ENCODE assay signal across 23 cellular contexts in genomic region chr10:59563506-59563905, GRCh38.
"Had no signal": no experiment of that assay in that cellular context is flagged by ENCODE, and none has a peak within 500 bp of the region (broad histone marks: within the 10 kb centered on the region; RNA-seq: fewer than 3 reads in every experiment).

No MANE protein-coding gene starts in this region.

- H3K27ac Mint-ChIP-seq: activated B cell treated with CpG ODN at 0.5 μM for 24 hours; activated CD4-positive, alpha-beta T cell treated with anti-CD3 and anti-CD28 coated beads, Interleukin-2, amount 10 ng/mL, durations not matched to agents 24 days and 14 days; activated CD8-positive, alpha-beta memory T cell treated with anti-CD3 and anti-CD28 coated beads, Interleukin-2, amount 10 ng/mL, durations not matched to agents 7 days and 5 days; activated naive CD4-positive, alpha-beta T cell treated with anti-CD3 and anti-CD28 coated beads for 36 hours; activated naive CD8-positive, alpha-beta T cell; T-helper 17 cell had no signal

- H3K4me1 ChIP-seq: Peyer's patch, SJSA1 had no signal

- H3K27ac ChIP-seq: brain microvascular endothelial cell, cardiac muscle cell, Peyer's patch, SJSA1 had no signal

- ATAC-seq: activated CD8-positive, alpha-beta memory T cell treated with anti-CD3 and anti-CD28 coated beads, Interleukin-2, amount 10 ng/mL, durations not matched to agents 7 days and 5 days; activated T-cell treated with anti-CD3 and anti-CD28 coated beads, Interleukin-2, amount 50 U/mL, for 4 hours; T-helper 17 cell had no signal

- H3K36me3 Mint-ChIP-seq: activated CD8-positive, alpha-beta memory T cell treated with anti-CD3 and anti-CD28 coated beads, Interleukin-2, amount 10 ng/mL, durations not matched to agents 7 days and 5 days; activated naive CD8-positive, alpha-beta T cell had no signal

- H3K36me3 ChIP-seq: brain microvascular endothelial cell, cardiac muscle cell, Peyer's patch, SJSA1 had no signal

- H3K4me3 ChIP-seq: cardiac muscle cell, Peyer's patch, SJSA1 had no signal

- DNase-seq: activated B cell treated with CpG ODN at 0.5 μM for 24 hours; activated CD4-positive, alpha-beta T cell treated with anti-CD3 and anti-CD28 coated beads for 1 hour; activated CD4-positive, alpha-beta T cell treated with anti-CD3 and anti-CD28 coated beads, Interleukin-2, amount 10 ng/mL, durations not matched to agents 24 days and 14 days; activated CD4-positive, alpha-beta T cell treated with anti-CD3 and anti-CD28 coated beads, Interleukin-2, amount 50 U/mL, for 48 hours; activated CD8-positive, alpha-beta memory T cell treated with anti-CD3 and anti-CD28 coated beads, Interleukin-2, amount 10 ng/mL, durations not matched to agents 7 days and 5 days; activated effector memory CD4-positive, alpha-beta T cell treated with anti-CD3 and anti-CD28 coated beads, Interleukin-2, amount 50 U/mL, for 16 hours; activated naive CD4-positive, alpha-beta T cell treated with anti-CD3 and anti-CD28 coated beads for 36 hours; activated T-cell treated with anti-CD3 and anti-CD28 coated beads, Interleukin-2, amount 50 U/mL, for 4 hours; brain microvascular endothelial cell; Kasumi-1; NCI-H1105 treated with DMSO at 0.1 percent for 48 hours; NCI-H1436 treated with DMSO at 0.1 percent for 48 hours; NCI-H187; NCI-H2081; NCI-H446; NCI-H524; Peyer's patch; SHP77; T-helper 17 cell; T-helper 9 cell had no signal

- H3K27me3 ChIP-seq: brain microvascular endothelial cell, cardiac muscle cell, Peyer's patch, SJSA1 had no signal

- H3K4me1 Mint-ChIP-seq: activated B cell treated with CpG ODN at 0.5 μM for 24 hours; activated CD4-positive, alpha-beta T cell treated with anti-CD3 and anti-CD28 coated beads, Interleukin-2, amount 10 ng/mL, durations not matched to agents 24 days and 14 days; activated CD8-positive, alpha-beta memory T cell treated with anti-CD3 and anti-CD28 coated beads, Interleukin-2, amount 10 ng/mL, durations not matched to agents 7 days and 5 days; T-helper 17 cell had no signal

- H3K4me3 Mint-ChIP-seq: activated B cell treated with CpG ODN at 0.5 μM for 24 hours; activated CD4-positive, alpha-beta T cell treated with anti-CD3 and anti-CD28 coated beads, Interleukin-2, amount 10 ng/mL, durations not matched to agents 24 days and 14 days; activated CD8-positive, alpha-beta memory T cell treated with anti-CD3 and anti-CD28 coated beads, Interleukin-2, amount 10 ng/mL, durations not matched to agents 7 days and 5 days; activated naive CD4-positive, alpha-beta T cell treated with anti-CD3 and anti-CD28 coated beads for 36 hours; activated naive CD8-positive, alpha-beta T cell; activated T-cell treated with anti-CD3 and anti-CD28 coated beads, Interleukin-2, amount 50 U/mL, for 4 hours; T-helper 17 cell had no signal

- H3K27me3 Mint-ChIP-seq: activated CD4-positive, alpha-beta T cell treated with anti-CD3 and anti-CD28 coated beads, Interleukin-2, amount 10 ng/mL, durations not matched to agents 24 days and 14 days; activated CD8-positive, alpha-beta memory T cell treated with anti-CD3 and anti-CD28 coated beads, Interleukin-2, amount 10 ng/mL, durations not matched to agents 7 days and 5 days had no signal

- H3K9me3 ChIP-seq: Peyer's patch, SJSA1 had no signal

- H3K9me3 Mint-ChIP-seq: activated B cell treated with CpG ODN at 0.5 μM for 24 hours; activated CD4-positive, alpha-beta T cell treated with anti-CD3 and anti-CD28 coated beads, Interleukin-2, amount 10 ng/mL, durations not matched to agents 24 days and 14 days; activated T-cell treated with anti-CD3 and anti-CD28 coated beads, Interleukin-2, amount 50 U/mL, for 4 hours had no signal
